ENCODE assay signal across 1 cellular context in genomic region chr20:58619847-58620431, GRCh38.
A peak's percentile ranks its signal among the peaks of the same experiment; 100 is the strongest.
TF ChIP-seq lines count a peak whose summit lies in the region.

No MANE protein-coding gene starts in this region.

TF ChIP-seq in WTC11, 78 proteins besides CTCF, POLR2A, EP300 and RAD21 (continued from another document):
- TF ChIP-seq FOXJ3 (CRISPR knock-in tag; IDR thresholded peaks at IDR 0.05; ENCODE audit: borderline replicate concordance) (no peak), ERG (CRISPR knock-in tag; IDR thresholded peaks at IDR 0.05) (peak; percentile 99), NFE2L1 (CRISPR knock-in tag; IDR thresholded peaks at IDR 0.05) (no peak), ELF4 (CRISPR knock-in tag; IDR thresholded peaks at IDR 0.05; ENCODE audit: low read depth) (no peak), ZNF138 (CRISPR knock-in tag; conservative IDR thresholded peaks at IDR 0.05) (no peak; the same call in 1 of the 2 replicates), NFYB (CRISPR knock-in tag; conservative IDR thresholded peaks at IDR 0.05; ENCODE audit: low read depth) (no peak), ZNF416 (CRISPR knock-in tag; IDR thresholded peaks at IDR 0.05) (peak; percentile 98; the same call in 1 of the 2 replicates)
